ENCODE assay signal across 19 cellular contexts in genomic region chr1:19512545-19512944, GRCh38. TPM values are rescaled to one million over a fixed set of nuclear protein-coding genes. Genes with fewer than 3 reads are reported as not detected.
DNase-seq lines count a peak whose midpoint lies in the region; ATAC-seq and TF ChIP-seq lines count a peak whose summit lies in the region.
"Had no signal": no experiment of that assay in that cellular context is flagged by ENCODE, and none has a peak within 500 bp of the region (broad histone marks: within the 10 kb centered on the region; RNA-seq: fewer than 3 reads in every experiment).

No MANE protein-coding gene starts in this region.

- H3K36me3 ChIP-seq in esophagus squamous epithelium (no peaks in the 10 kb centered on the region), WERI-Rb-1 (no peaks in the 10 kb centered on the region)
- H3K36me3 ChIP-seq: neutrophil had no signal

- no peaks in the 10 kb centered on the region for H3K9me3 ChIP-seq in esophagus squamous epithelium
- no peaks in the 10 kb centered on the region for H3K9me3 ChIP-seq in WERI-Rb-1 (ENCODE audit: severe bottlenecking)
- H3K9me3 ChIP-seq: neutrophil had no signal

- DNase-seq in ELR (ENCODE audit: low read depth) (peak; percentile 37), T1000 (lab: John Stamatoyannopoulos, UW) (peak; percentile 70), esophagus squamous epithelium (lab: John Stamatoyannopoulos, UW) (no peak), posterior vena cava (ENCODE audit: low spot score) (peak; percentile 8), WERI-Rb-1 (no peak)
- DNase-seq: activated CD4-positive, alpha-beta T cell treated with anti-CD3 and anti-CD28 coated beads for 48 hours; Calu3; GF-D8; GOT3; kidney; NCI-H774; stimulated activated CD4-positive, alpha-beta T cell treated with anti-CD3 and anti-CD28 coated beads, Interleukin-1b, Interleukin-23, amount 100 ng/mL, for 48 hours; substantia nigra had no signal

- TF ChIP-seq CTCF in esophagus squamous epithelium (IDR thresholded peaks at IDR 0.05): no peak
- TF ChIP-seq CTCF in WERI-Rb-1 (IDR thresholded peaks at IDR 0.05; ENCODE audit: low read depth, low read length): no peak

- H3K27me3 ChIP-seq in esophagus squamous epithelium (no peaks in the 10 kb centered on the region), WERI-Rb-1 (ENCODE audit: insufficient read depth, low read depth, severe bottlenecking) (no peaks in the 10 kb centered on the region)
- H3K27me3 ChIP-seq: neutrophil had no signal

- ATAC-seq in HG02642 (IDR thresholded peaks at IDR 0.05; ENCODE audit: poor library complexity, unreplicated experiment) (no peak), GM18861 (IDR thresholded peaks at IDR 0.05; ENCODE audit: unreplicated experiment) (no peak)
- ATAC-seq: sciatic nerve, SK-N-SH treated with all-trans-retinoic acid at 6 μM for 48 hours had no signal

- intact Hi-C loops in esophagus squamous epithelium (cut with DNase I) (no loop called here), posterior vena cava (cut with DNase I) (no loop called here)

- H3K27ac ChIP-seq in esophagus squamous epithelium (peak overlapping the region in 3 of 4 donors; percentile 21 to 84 (median 39)), WERI-Rb-1 (no peak overlapping the region)
- H3K27ac ChIP-seq: KMS-11, neutrophil had no signal

- WGBS in esophagus squamous epithelium, 2 donors: 18 to 32% methylated on average over 2 of the region's 2 CpGs

- H3K4me1 ChIP-seq in esophagus squamous epithelium: peaks cover 0 to 29% (median 0%) of the 10 kb centered on the region in 3 donors

- no peak for TF ChIP-seq POLR2A in esophagus squamous epithelium (IDR thresholded peaks at IDR 0.05)

- no peak overlapping the region for H3K4me3 ChIP-seq in esophagus squamous epithelium
- no peak overlapping the region for H3K4me3 ChIP-seq in WERI-Rb-1 (ENCODE audit: low read depth, low read length)

RNA-seq across cellular contexts. Expression of gene CAPZB, which starts 27.2 kb away (rescaled TPM):
- 100 to 1,000 TPM in 3 of 4 donors, 10 to 100 TPM in 1; 89.4 to 146 (median 126) TPM for total RNA-seq in esophagus squamous epithelium
- 100 to 1,000 TPM; 255 to 277 TPM for total RNA-seq in posterior vena cava

Comparison
In these comparisons a context has a peak if more than half of its experiments do, and no peak if none do; other contexts are left out.
1. DNase-seq: peak in ELR (single experiment), T1000 (single experiment) and posterior vena cava (single experiment); none in esophagus squamous epithelium (single experiment) and WERI-Rb-1 (single experiment).